Comparison of ENCODE assay signal across 34 cellular contexts in genomic region chr11:125797641-125798040, GRCh38. TPM values are rescaled to one million over a fixed set of nuclear protein-coding genes. Genes with fewer than 3 reads are reported as not detected.
"Had no signal": no experiment of that assay in that cellular context is flagged by ENCODE, and none has a peak within 500 bp of the region (broad histone marks: within the 10 kb centered on the region; RNA-seq: fewer than 3 reads in every experiment).

No MANE protein-coding gene starts in this region.

- H3K27ac Mint-ChIP-seq: dendritic cell treated with granulocyte-macrophage colony-stimulating factor and Interleukin-4, amounts not matched to agents 40 ng/mL and 50 ng/mL, for 4 days; memory B cell; mesothelial cell of epicardium; naive B cell; natural killer cell treated with Interleukin-12 subunit alpha and Interleukin-12 subunit beta and Interleukin-15 and Interleukin-18, amount 100 ng/mL, for 72 hours; progenitor cell of endocrine pancreas; stimulated activated effector memory CD8-positive, alpha-beta T cell treated with anti-CD3 and anti-CD28 coated beads, Interleukin-12 subunit alpha, Interleukin-12 subunit beta, amount 100 ng/mL, for 72 hours; type B pancreatic cell had no signal

- DNase-seq: effector CD8-positive, alpha-beta T cell; foreskin keratinocyte; heart left ventricle; left ventricle myocardium superior; mucosa of descending colon; naive B cell; stimulated activated CD4-positive, alpha-beta T cell treated with anti-CD3 and anti-CD28 coated beads, Interleukin-2, amount 100 ng/mL, for 24 hours; stimulated activated CD4-positive, alpha-beta T cell treated with anti-CD3 and anti-CD28 coated beads, Interleukin-4, amount 100 ng/mL, for 24 hours; stimulated activated naive CD8-positive, alpha-beta T cell treated with anti-CD3 and anti-CD28 coated beads, Interleukin-15, Interleukin-2, amounts not matched to agents 100 U/mL and 50 U/mL, for 24 hours; substantia nigra; testis; tibial artery had no signal

- H3K4me1 ChIP-seq: esophagus muscularis mucosa, foreskin keratinocyte, gastroesophageal sphincter, heart left ventricle, parathyroid adenoma, testis, tibial artery had no signal

- H3K9ac ChIP-seq: parathyroid adenoma had no signal

- H2AFZ ChIP-seq: hepatocyte, parathyroid adenoma had no signal

- H3K4me3 ChIP-seq: esophagus muscularis mucosa, gastroesophageal sphincter, heart left ventricle, hepatocyte, lung, mucosa of descending colon, smooth muscle cell, testis, tibial artery had no signal

- H3K9me3 ChIP-seq: testis had no signal

- H3K27me3 Mint-ChIP-seq: dendritic cell treated with granulocyte-macrophage colony-stimulating factor and Interleukin-4, amounts not matched to agents 40 ng/mL and 50 ng/mL, for 4 days; progenitor cell of endocrine pancreas; type B pancreatic cell had no signal

- ATAC-seq: foreskin keratinocyte; gastroesophageal sphincter; heart left ventricle; left ventricle myocardium superior; mucosa of descending colon; natural killer cell treated with Interleukin-12 subunit alpha and Interleukin-12 subunit beta and Interleukin-15 and Interleukin-18, amount 100 ng/mL, for 72 hours; sciatic nerve; stimulated activated effector memory CD8-positive, alpha-beta T cell treated with anti-CD3 and anti-CD28 coated beads, Interleukin-12 subunit alpha, Interleukin-12 subunit beta, amount 100 ng/mL, for 72 hours; stimulated activated naive CD8-positive, alpha-beta T cell treated with anti-CD3 and anti-CD28 coated beads, Interleukin-15, Interleukin-2, amounts not matched to agents 100 U/mL and 50 U/mL, for 24 hours had no signal

- H3K36me3 Mint-ChIP-seq: memory B cell; mesothelial cell of epicardium; stimulated activated effector memory CD8-positive, alpha-beta T cell treated with anti-CD3 and anti-CD28 coated beads, Interleukin-12 subunit alpha, Interleukin-12 subunit beta, amount 100 ng/mL, for 72 hours; type B pancreatic cell had no signal

- H3K4me3 Mint-ChIP-seq: dendritic cell treated with granulocyte-macrophage colony-stimulating factor and Interleukin-4, amounts not matched to agents 40 ng/mL and 50 ng/mL, for 4 days; memory B cell; mesothelial cell of epicardium; naive B cell; natural killer cell treated with Interleukin-12 subunit alpha and Interleukin-12 subunit beta and Interleukin-15 and Interleukin-18, amount 100 ng/mL, for 72 hours; neural crest cell; stimulated activated effector memory CD8-positive, alpha-beta T cell treated with anti-CD3 and anti-CD28 coated beads, Interleukin-12 subunit alpha, Interleukin-12 subunit beta, amount 100 ng/mL, for 72 hours; type B pancreatic cell had no signal

- H3K36me3 ChIP-seq: esophagus muscularis mucosa, gastroesophageal sphincter, heart left ventricle, tibial artery had no signal

- H3K27ac ChIP-seq: esophagus muscularis mucosa, foreskin keratinocyte, gastroesophageal sphincter, heart left ventricle, hepatocyte, parathyroid adenoma, testis, tibial artery had no signal

- H3K79me2 ChIP-seq: hepatocyte, parathyroid adenoma had no signal

- H3K4me1 Mint-ChIP-seq: memory B cell; mesothelial cell of epicardium; naive B cell; neural crest cell; stimulated activated effector memory CD8-positive, alpha-beta T cell treated with anti-CD3 and anti-CD28 coated beads, Interleukin-12 subunit alpha, Interleukin-12 subunit beta, amount 100 ng/mL, for 72 hours had no signal

- H3K27me3 ChIP-seq: esophagus muscularis mucosa, foreskin keratinocyte, gastroesophageal sphincter, heart left ventricle, hepatocyte, testis, tibial artery had no signal

- H3K4me2 ChIP-seq: hepatocyte, smooth muscle cell had no signal

RNA-seq across cellular contexts. Expression of gene PATE3, which starts 9.7 kb away (rescaled TPM):
- total RNA-seq: cerebellum; endothelial cell of umbilical vein; epithelial cell of proximal tubule; esophagus muscularis mucosa; fibroblast of lung; foreskin keratinocyte; gastroesophageal sphincter; heart left ventricle; hepatocyte; left ventricle myocardium superior; lung; mesothelial cell of epicardium; mucosa of descending colon; natural killer cell treated with Interleukin-12 subunit alpha and Interleukin-12 subunit beta and Interleukin-15 and Interleukin-18, amount 100 ng/mL, for 72 hours; neural crest cell; osteoblast; progenitor cell of endocrine pancreas; sciatic nerve; smooth muscle cell; testis; urinary bladder had no signal
- polyA plus RNA-seq: endothelial cell of umbilical vein, fibroblast of lung, foreskin keratinocyte, heart left ventricle, hepatocyte, keratinocyte, lung, smooth muscle cell, urinary bladder had no signal

RNA-seq across cellular contexts. Expression of gene PATE2, which starts 19.0 kb away (rescaled TPM):
- total RNA-seq: epithelial cell of proximal tubule, esophagus muscularis mucosa, foreskin keratinocyte, heart left ventricle, hepatocyte, left ventricle myocardium superior, lung, progenitor cell of endocrine pancreas, sciatic nerve, smooth muscle cell had no signal
- polyA plus RNA-seq: endothelial cell of umbilical vein, fibroblast of lung, foreskin keratinocyte, heart left ventricle, keratinocyte, lung, urinary bladder had no signal

RNA-seq across cellular contexts. Expression of gene PATE4, which starts 35.5 kb away (rescaled TPM):
- total RNA-seq: cerebellum; endothelial cell of umbilical vein; epithelial cell of proximal tubule; esophagus muscularis mucosa; fibroblast of lung; foreskin keratinocyte; gastroesophageal sphincter; heart left ventricle; hepatocyte; left ventricle myocardium superior; lung; mesothelial cell of epicardium; mucosa of descending colon; natural killer cell treated with Interleukin-12 subunit alpha and Interleukin-12 subunit beta and Interleukin-15 and Interleukin-18, amount 100 ng/mL, for 72 hours; neural crest cell; osteoblast; progenitor cell of endocrine pancreas; sciatic nerve; smooth muscle cell; urinary bladder had no signal
- polyA plus RNA-seq: endothelial cell of umbilical vein, fibroblast of lung, foreskin keratinocyte, heart left ventricle, hepatocyte, keratinocyte, lung, smooth muscle cell, urinary bladder had no signal

RNA-seq across cellular contexts. Expression of gene PATE1, which starts 51.6 kb away (rescaled TPM):
- total RNA-seq: cerebellum; endothelial cell of umbilical vein; epithelial cell of proximal tubule; esophagus muscularis mucosa; fibroblast of lung; foreskin keratinocyte; heart left ventricle; hepatocyte; left ventricle myocardium superior; lung; mesothelial cell of epicardium; mucosa of descending colon; natural killer cell treated with Interleukin-12 subunit alpha and Interleukin-12 subunit beta and Interleukin-15 and Interleukin-18, amount 100 ng/mL, for 72 hours; neural crest cell; osteoblast; progenitor cell of endocrine pancreas; sciatic nerve; smooth muscle cell; testis; urinary bladder had no signal
- polyA plus RNA-seq: endothelial cell of umbilical vein, fibroblast of lung, foreskin keratinocyte, heart left ventricle, hepatocyte, keratinocyte, lung, smooth muscle cell, urinary bladder had no signal
